In genomic region chr16:24609417-24609739, GRCh38 we compare ENCODE assay signal across 12 cellular contexts.
DNase-seq lines count a peak whose midpoint lies in the region; ATAC-seq and TF ChIP-seq lines count a peak whose summit lies in the region.
"Had no signal": no experiment of that assay in that cellular context is flagged by ENCODE, and none has a peak within 500 bp of the region (broad histone marks: within the 10 kb centered on the region; RNA-seq: fewer than 3 reads in every experiment).

No MANE protein-coding gene starts in this region.

- no peak overlapping the region for H3K27ac ChIP-seq in CD4-positive, alpha-beta T cell (ENCODE audit: low read depth, low read length)
- H3K27ac ChIP-seq in HUES48 (ENCODE audit: low read depth, low read length) (no peak overlapping the region), endodermal cell (ENCODE audit: low read depth, low read length) (no peak overlapping the region)
- H3K27ac ChIP-seq: SJCRH30 had no signal

- no peaks in the 10 kb centered on the region for H3K4me1 ChIP-seq in HUES48 (ENCODE audit: control insufficient read depth, insufficient read depth, low read length)
- H3K4me1 ChIP-seq in endodermal cell (ENCODE audit: control insufficient read depth, insufficient read depth, low read length), result no peaks in the 10 kb centered on the region
- H3K4me1 ChIP-seq: SJCRH30 had no signal

- H3K27ac Mint-ChIP-seq in CD4-positive, alpha-beta T cell, result no peak overlapping the region
- H3K27ac Mint-ChIP-seq in endodermal cell, result no peak overlapping the region
- H3K27ac Mint-ChIP-seq in nephron progenitor cell, result no peak overlapping the region

- CTCF ChIA-PET in CD4-positive, alpha-beta T cell (lab: Charles Lee), result no interaction called here

- no peaks in the 10 kb centered on the region for H3K36me3 ChIP-seq in HUES48 (ENCODE audit: control insufficient read depth, insufficient read depth, low read length)
- H3K36me3 ChIP-seq in endodermal cell (ENCODE audit: control insufficient read depth, insufficient read depth, low read length), result no peaks in the 10 kb centered on the region
- H3K36me3 ChIP-seq: SJCRH30 had no signal

- DNase-seq in CD4-positive, alpha-beta T cell, result no peak
- no peak for DNase-seq in endodermal cell
- no peak for DNase-seq in nephron progenitor cell
- DNase-seq in NCI-H1436 (lab: John Stamatoyannopoulos, UW), result no peak
- no peak for DNase-seq in GM10266 (ENCODE audit: extremely low spot score)
- no peak for DNase-seq in activated naive CD4-positive, alpha-beta T cell treated with anti-CD3 and anti-CD28 coated beads, Interleukin-2, amount 50 U/mL, for 16 hours
- DNase-seq: activated naive CD4-positive, alpha-beta T cell treated with Interleukin-2 at 50 U/mL for 16 hours; CD8-positive, alpha-beta memory T cell had no signal

- peaks cover 74% of the 10 kb centered on the region for H3K27me3 Mint-ChIP-seq in CD4-positive, alpha-beta T cell
- H3K27me3 Mint-ChIP-seq in endodermal cell (ENCODE audit: insufficient read depth) (peaks cover 53% of the 10 kb centered on the region), nephron progenitor cell (ENCODE audit: low read depth, poor library complexity) (peaks cover 79% of the 10 kb centered on the region)

- no peaks in the 10 kb centered on the region for H3K9me3 ChIP-seq in CD4-positive, alpha-beta T cell (ENCODE audit: control insufficient read depth, low read length)
- H3K9me3 ChIP-seq in HUES48 (ENCODE audit: control insufficient read depth, insufficient read depth, low read length), result no peaks in the 10 kb centered on the region
- no peaks in the 10 kb centered on the region for H3K9me3 ChIP-seq in endodermal cell (ENCODE audit: control insufficient read depth, low read length)
- H3K9me3 ChIP-seq: SJCRH30 had no signal

- no peak for ATAC-seq in CD4-positive, alpha-beta T cell (ENCODE audit: poor library complexity)
- ATAC-seq in GM19455 (IDR thresholded peaks at IDR 0.05; ENCODE audit: unreplicated experiment), result no peak
- ATAC-seq: activated CD4-positive, CD25-positive, alpha-beta regulatory T cell treated with anti-CD3 and anti-CD28 coated beads, Interleukin-2, amount 50 U/mL, for 24 hours had no signal

- peaks cover 38% of the 10 kb centered on the region for H3K27me3 ChIP-seq in CD4-positive, alpha-beta T cell (ENCODE audit: control insufficient read depth, insufficient read depth, low read length)
- H3K27me3 ChIP-seq in HUES48 (ENCODE audit: control insufficient read depth, insufficient read depth, low read length), result peaks cover 26% of the 10 kb centered on the region
- peaks cover 46% of the 10 kb centered on the region for H3K27me3 ChIP-seq in endodermal cell (ENCODE audit: control insufficient read depth, insufficient read depth, low read length, poor library complexity, severe bottlenecking)
- H3K27me3 ChIP-seq: SJCRH30 had no signal

- intact Hi-C loops in CD4-positive, alpha-beta T cell (cut with DNase I, micrococcal nuclease), result no loop called here

- H3K9ac ChIP-seq in HUES48 (ENCODE audit: low read depth, low read length) (no peak overlapping the region), endodermal cell (ENCODE audit: extremely low read depth, low read length, poor library complexity, severe bottlenecking) (no peak overlapping the region)

- peak overlapping the region; percentile 35 for H3K4me3 Mint-ChIP-seq in CD4-positive, alpha-beta T cell
- H3K4me3 Mint-ChIP-seq in endodermal cell, result peak overlapping the region; percentile 63
- H3K4me3 Mint-ChIP-seq in nephron progenitor cell, result peak overlapping the region; percentile 83

- 49 to 94% methylated on average over 2 of the region's 4 CpGs for WGBS in endodermal cell (ENCODE audit: insufficient coverage in 1 of 2, insufficient read length in 1 of 2), 2 experiments

- no peak for TF ChIP-seq CTCF in CD4-positive, alpha-beta T cell (IDR thresholded peaks at IDR 0.05)
- TF ChIP-seq CTCF in endodermal cell (conservative IDR thresholded peaks at IDR 0.05) (no peak), nephron progenitor cell (IDR thresholded peaks at IDR 0.05) (no peak), GM10266 (IDR thresholded peaks at IDR 0.05; ENCODE audit: control insufficient read depth, insufficient read depth, low read depth, missing control alignments) (no peak)

- H3K4me1 Mint-ChIP-seq in CD4-positive, alpha-beta T cell (ENCODE audit: low read depth), result peaks cover 10% of the 10 kb centered on the region
- H3K4me1 Mint-ChIP-seq in endodermal cell (peaks cover 12% of the 10 kb centered on the region), nephron progenitor cell (peaks cover 15% of the 10 kb centered on the region)

- no peaks in the 10 kb centered on the region for H3K36me3 Mint-ChIP-seq in CD4-positive, alpha-beta T cell (ENCODE audit: low read depth)
- H3K36me3 Mint-ChIP-seq in endodermal cell (ENCODE audit: low read depth) (no peaks in the 10 kb centered on the region), nephron progenitor cell (ENCODE audit: low read depth) (no peaks in the 10 kb centered on the region)
- H3K36me3 Mint-ChIP-seq: CD8-positive, alpha-beta memory T cell had no signal

- H3K9me3 Mint-ChIP-seq in CD4-positive, alpha-beta T cell, result no peaks in the 10 kb centered on the region
- H3K9me3 Mint-ChIP-seq in endodermal cell (no peaks in the 10 kb centered on the region), nephron progenitor cell (peaks cover 4% of the 10 kb centered on the region)
- H3K9me3 Mint-ChIP-seq: CD8-positive, alpha-beta memory T cell had no signal

- POLR2A ChIA-PET in CD4-positive, alpha-beta T cell (lab: Charles Lee), result no interaction called here

- peak overlapping the region; percentile 61 for H3K4me3 ChIP-seq in HUES48 (ENCODE audit: low read depth, low read length)
- peak overlapping the region; percentile 78 for H3K4me3 ChIP-seq in endodermal cell (ENCODE audit: low read length)
